8 cellular contexts compared by ENCODE assay signal in genomic region chr10:65570143-65571010, GRCh38.
A peak's percentile ranks its signal among the peaks of the same experiment; 100 is the strongest.
DNase-seq lines count a peak whose midpoint lies in the region; ATAC-seq, FAIRE-seq and TF ChIP-seq lines count a peak whose summit lies in the region.

No MANE protein-coding gene starts in this region.

- no peaks in the 10 kb centered on the region for H3K27me3 Mint-ChIP-seq in naive thymus-derived CD4-positive, alpha-beta T cell

- no peak overlapping the region for H3K4me3 Mint-ChIP-seq in naive thymus-derived CD4-positive, alpha-beta T cell

- peaks cover 0 to 22% (median 0%) of the 10 kb centered on the region in 3 donors for H3K4me1 ChIP-seq in esophagus squamous epithelium
- H3K4me1 ChIP-seq in naive thymus-derived CD4-positive, alpha-beta T cell (ENCODE audit: control insufficient read depth in 2 of 2, insufficient read depth in 2 of 2, low read length in 2 of 2) = no peaks in the 10 kb centered on the region

- H3K4me3 ChIP-seq in esophagus squamous epithelium = peak overlapping the region; percentile 34 to 59 (median 50)
- no peak overlapping the region for H3K4me3 ChIP-seq in naive thymus-derived CD4-positive, alpha-beta T cell (ENCODE audit: low read length)

- TF ChIP-seq POLR2A in esophagus squamous epithelium (IDR thresholded peaks at IDR 0.05) = no peak

- H3K36me3 ChIP-seq in esophagus squamous epithelium = no peaks in the 10 kb centered on the region
- no peaks in the 10 kb centered on the region for H3K36me3 ChIP-seq in naive thymus-derived CD4-positive, alpha-beta T cell (ENCODE audit: control insufficient read depth in 2 of 3, insufficient read depth in 3 of 3, low read length in 3 of 3)

- FAIRE-seq in D721Med (lab: Jason Lieb, UNC) = no peak

- intact Hi-C loops in esophagus squamous epithelium (cut with DNase I) = no loop called here
- intact Hi-C loops in naive thymus-derived CD4-positive, alpha-beta T cell (cut with micrococcal nuclease) = no loop called here

- H3K27ac Mint-ChIP-seq in naive thymus-derived CD4-positive, alpha-beta T cell = no peak overlapping the region

- H3K36me3 Mint-ChIP-seq in naive thymus-derived CD4-positive, alpha-beta T cell = no peaks in the 10 kb centered on the region

- 16 to 24% methylated on average over 18 to 20 of the region's 20 CpGs for WGBS in esophagus squamous epithelium, 2 donors

- H3K27me3 ChIP-seq in esophagus squamous epithelium = no peaks in the 10 kb centered on the region
- H3K27me3 ChIP-seq in naive thymus-derived CD4-positive, alpha-beta T cell (ENCODE audit: control insufficient read depth in 2 of 2, insufficient read depth in 2 of 2, low read length in 2 of 2) = no peaks in the 10 kb centered on the region

- peaks cover 0 to 8% (median 0%) of the 10 kb centered on the region in 11 donors for H3K9me3 Mint-ChIP-seq in naive thymus-derived CD4-positive, alpha-beta T cell

- CTCF ChIA-PET in naive thymus-derived CD4-positive, alpha-beta T cell (lab: Charles Lee) = no interaction called here

- no peaks in the 10 kb centered on the region for H3K4me1 Mint-ChIP-seq in naive thymus-derived CD4-positive, alpha-beta T cell

- peak; percentile 41 for ATAC-seq in HG03521 (IDR thresholded peaks at IDR 0.05; ENCODE audit: unreplicated experiment)
- peak; percentile 29 for ATAC-seq in naive thymus-derived CD4-positive, alpha-beta T cell

- H3K27ac ChIP-seq in esophagus squamous epithelium = peak overlapping the region in 3 of 4 donors; percentile 51 to 69 (median 61)
- no peak overlapping the region for H3K27ac ChIP-seq in naive thymus-derived CD4-positive, alpha-beta T cell (ENCODE audit: low read depth, low read length)

- peak; percentile 51 for DNase-seq in EH (ENCODE audit: low read depth)
- DNase-seq in RPMI7951 (ENCODE audit: low read depth) = peak; percentile 53
- no peak for DNase-seq in esophagus squamous epithelium (lab: John Stamatoyannopoulos, UW)
- DNase-seq in naive thymus-derived CD4-positive, alpha-beta T cell = no peak
- DNase-seq in D721Med (ENCODE audit: insufficient read length, low spot score) = no peak
- no peak for DNase-seq in NCI-H1048 (lab: John Stamatoyannopoulos, UW)
- DNase-seq in activated CD4-positive, alpha-beta T cell treated with anti-CD3 and anti-CD28 coated beads, Interleukin-2, amount 50 U/mL, for 48 hours = no peak

- no peaks in the 10 kb centered on the region for H3K9me3 ChIP-seq in esophagus squamous epithelium
- no peaks in the 10 kb centered on the region for H3K9me3 ChIP-seq in naive thymus-derived CD4-positive, alpha-beta T cell (ENCODE audit: control insufficient read depth in 2 of 3, low read length in 3 of 3)

- POLR2A ChIA-PET in naive thymus-derived CD4-positive, alpha-beta T cell (lab: Charles Lee) = no interaction called here

- TF ChIP-seq CTCF in esophagus squamous epithelium (IDR thresholded peaks at IDR 0.05) (no peak), D721Med (IDR thresholded peaks at IDR 0.05; ENCODE audit: insufficient read depth, missing control alignments) (no peak)

Comparison
In these comparisons a context has a peak if more than half of its experiments do, and no peak if none do; other contexts are left out.
1. DNase-seq: peak in EH (single experiment) and RPMI7951 (single experiment); none in esophagus squamous epithelium (single experiment), naive thymus-derived CD4-positive, alpha-beta T cell (0 of 9), D721Med (single experiment), NCI-H1048 (single experiment) and activated CD4-positive, alpha-beta T cell treated with anti-CD3 and anti-CD28 coated beads, Interleukin-2, amount 50 U/mL, for 48 hours (0 of 2).